Comparison of ENCODE assay signal across 8 cellular contexts in the genomic region with DNA sequence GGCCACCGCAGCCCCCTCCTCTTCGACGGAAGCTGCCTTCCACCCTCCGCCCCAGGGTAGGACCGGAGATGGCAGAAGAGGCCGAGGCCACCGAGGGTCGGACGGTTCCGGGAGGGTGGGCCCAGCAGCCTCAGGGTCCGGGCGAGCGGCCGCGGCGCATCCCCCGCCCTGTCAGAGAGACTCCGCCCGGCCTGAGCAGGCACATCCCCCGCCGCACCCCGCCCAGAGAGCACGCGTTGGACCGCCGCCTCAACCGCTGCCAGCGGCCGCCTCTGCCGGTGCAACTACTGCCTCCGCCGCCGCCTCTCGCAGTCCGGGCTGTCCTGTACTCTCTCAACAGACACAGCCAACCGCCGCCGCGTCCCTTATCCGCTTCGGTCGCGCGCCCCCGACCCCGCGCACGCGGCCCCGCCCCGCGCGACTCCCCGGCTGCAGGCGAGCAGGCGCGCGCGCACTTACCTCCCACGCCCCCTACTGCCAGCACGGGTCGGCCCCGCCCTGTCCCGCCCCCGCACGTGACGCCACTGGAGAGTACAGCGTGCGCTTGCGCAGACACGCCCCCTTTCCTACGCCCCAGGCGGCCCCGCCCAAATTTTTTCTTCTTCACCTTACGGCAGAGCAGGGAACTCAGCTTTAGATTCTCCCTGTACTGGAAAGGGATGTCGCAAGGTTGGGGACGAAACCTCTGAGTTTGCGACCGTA. TPM values are rescaled to one million over a fixed set of nuclear protein-coding genes. Genes with fewer than 3 reads are reported as not detected.
DNase-seq lines count a peak whose midpoint lies in the region; ATAC-seq, FAIRE-seq and TF ChIP-seq lines count a peak whose summit lies in the region.

A gene with protein sequence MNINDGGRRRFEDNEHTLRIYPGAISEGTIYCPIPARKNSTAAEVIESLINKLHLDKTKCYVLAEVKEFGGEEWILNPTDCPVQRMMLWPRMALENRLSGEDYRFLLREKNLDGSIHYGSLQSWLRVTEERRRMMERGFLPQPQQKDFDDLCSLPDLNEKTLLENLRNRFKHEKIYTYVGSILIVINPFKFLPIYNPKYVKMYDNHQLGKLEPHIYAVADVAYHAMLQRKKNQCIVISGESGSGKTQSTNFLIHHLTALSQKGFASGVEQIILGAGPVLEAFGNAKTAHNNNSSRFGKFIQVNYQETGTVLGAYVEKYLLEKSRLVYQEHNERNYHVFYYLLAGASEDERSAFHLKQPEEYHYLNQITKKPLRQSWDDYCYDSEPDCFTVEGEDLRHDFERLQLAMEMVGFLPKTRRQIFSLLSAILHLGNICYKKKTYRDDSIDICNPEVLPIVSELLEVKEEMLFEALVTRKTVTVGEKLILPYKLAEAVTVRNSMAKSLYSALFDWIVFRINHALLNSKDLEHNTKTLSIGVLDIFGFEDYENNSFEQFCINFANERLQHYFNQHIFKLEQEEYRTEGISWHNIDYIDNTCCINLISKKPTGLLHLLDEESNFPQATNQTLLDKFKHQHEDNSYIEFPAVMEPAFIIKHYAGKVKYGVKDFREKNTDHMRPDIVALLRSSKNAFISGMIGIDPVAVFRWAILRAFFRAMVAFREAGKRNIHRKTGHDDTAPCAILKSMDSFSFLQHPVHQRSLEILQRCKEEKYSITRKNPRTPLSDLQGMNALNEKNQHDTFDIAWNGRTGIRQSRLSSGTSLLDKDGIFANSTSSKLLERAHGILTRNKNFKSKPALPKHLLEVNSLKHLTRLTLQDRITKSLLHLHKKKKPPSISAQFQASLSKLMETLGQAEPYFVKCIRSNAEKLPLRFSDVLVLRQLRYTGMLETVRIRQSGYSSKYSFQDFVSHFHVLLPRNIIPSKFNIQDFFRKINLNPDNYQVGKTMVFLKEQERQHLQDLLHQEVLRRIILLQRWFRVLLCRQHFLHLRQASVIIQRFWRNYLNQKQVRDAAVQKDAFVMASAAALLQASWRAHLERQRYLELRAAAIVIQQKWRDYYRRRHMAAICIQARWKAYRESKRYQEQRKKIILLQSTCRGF (N-terminal part only) (minus strand): TSS at position 453 of the 702 bp plus-strand sequence. CDS start 71,587 bp downstream, outside the sequence.

- peak within 1 kb of the TSS; percentile 97 for H3K4me3 Mint-ChIP-seq in T-helper 17 cell

- TF ChIP-seq POLR2A in GM12892 (IDR thresholded peaks at IDR 0.05; ENCODE audit: low read depth, low read length) (peak; percentile 52; the same call in 1 of the 2 replicates), transverse colon (IDR thresholded peaks at IDR 0.05) (peak; percentile 66)

- intact Hi-C loops in heart right ventricle (cut with DNase I) (loop anchor here in 2 of 10 donors (2.0 to 10.0 kb wide), 2 partner anchors 37 to 73 kb away; no protein-coding TSS in a partner anchor), transverse colon (cut with DNase I; ENCODE audit: low total_unique reads) (no loop called here)

- no peaks in the 10 kb centered on the region for H3K27me3 ChIP-seq in heart right ventricle
- no peaks in the 10 kb centered on the region for H3K27me3 ChIP-seq in transverse colon

- no peaks in the 10 kb centered on the region for H3K36me3 ChIP-seq in heart right ventricle
- no peaks in the 10 kb centered on the region for H3K36me3 ChIP-seq in transverse colon

- H3K27me3 Mint-ChIP-seq in T-helper 17 cell: no peaks in the 10 kb centered on the region

- peak in 5 of 9 donors; percentile 17 to 56 (median 27) for TF ChIP-seq CTCF in heart right ventricle (IDR thresholded peaks at IDR 0.05)
- peak in 2 of 5 experiments; percentile 15 to 18 for TF ChIP-seq CTCF in transverse colon (IDR thresholded peaks at IDR 0.05)

- H3K4me1 ChIP-seq in heart right ventricle (peaks cover 0 to 46% (median 26%) of the 10 kb centered on the region in 9 donors), transverse colon (peaks cover 7 to 37% (median 17%) of the 10 kb centered on the region in 4 donors)

- no peaks in the 10 kb centered on the region for H3K9me3 ChIP-seq in T-helper 17 cell (ENCODE audit: control insufficient read depth, low read length, poor library complexity, severe bottlenecking)
- H3K9me3 ChIP-seq in heart right ventricle: no peaks in the 10 kb centered on the region
- no peaks in the 10 kb centered on the region for H3K9me3 ChIP-seq in transverse colon

- peak; percentile 78 for DNase-seq in GM12892 (ENCODE audit: insufficient read length)
- peak; percentile 94 for DNase-seq in NCI-H1694 treated with DMSO at 0.1 percent for 48 hours (lab: John Stamatoyannopoulos, UW)
- DNase-seq in T-helper 17 cell: peak; percentile 93 to 99 (median 99)
- DNase-seq in amniotic stem cell (lab: John Stamatoyannopoulos, UW): peak; percentile 96
- peak; percentile 98 to 99 for DNase-seq in heart right ventricle
- peak; percentile 96 for DNase-seq in pons (ENCODE audit: low spot score)
- DNase-seq in transverse colon: peak; percentile 99

- peak within 1 kb of the TSS; percentile 74 to 98 (median 92) for H3K4me3 ChIP-seq in heart right ventricle
- H3K4me3 ChIP-seq in transverse colon: peak within 1 kb of the TSS; percentile 69 to 82 (median 78)

- ATAC-seq in HG02938 (IDR thresholded peaks at IDR 0.05; ENCODE audit: unreplicated experiment) (peak; percentile 65), T-helper 17 cell (peak; percentile 84), heart right ventricle (peak; percentile 88 to 96 (median 92))

- peaks cover 7% of the 10 kb centered on the region for H3K36me3 Mint-ChIP-seq in T-helper 17 cell (ENCODE audit: low read depth)

- H3K27ac Mint-ChIP-seq in T-helper 17 cell: peak within 1 kb of the TSS; percentile 96

- peak within 1 kb of the TSS; percentile 88 to 99 (median 98) for H3K27ac ChIP-seq in heart right ventricle
- H3K27ac ChIP-seq in transverse colon: peak within 1 kb of the TSS; percentile 89 to 95 (median 94)

- no peak for TF ChIP-seq EP300 in transverse colon (IDR thresholded peaks at IDR 0.05; ENCODE audit: low read depth)

- 0% methylated on average over 60 to 79 of the region's 79 CpGs for WGBS in heart right ventricle, 2 donors
- WGBS in transverse colon (ENCODE audit: low coverage in 1 of 2), 2 donors: 0% methylated on average over 44 of the region's 79 CpGs; no CpG with 5 or more reads in 1 of the 2 donors

- H3K4me1 Mint-ChIP-seq in T-helper 17 cell: peaks cover 36% of the 10 kb centered on the region

- peak; percentile 96 for FAIRE-seq in GM12892 (lab: Jason Lieb, UNC)

- in situ Hi-C loops in transverse colon (cut with MboI; ENCODE audit: low pct_ligation_motif_present in 1 of 4, low pct_unique_long_range_greater_than_20kb in 1 of 4, low sequenced_read_pairs in 3 of 4): no loop called here

RNA-seq across cellular contexts. Expression of the gene that starts here (rescaled TPM):
- 7.3 TPM for polyA plus RNA-seq in GM12892 (2012; ENCODE audit: missing spikeins)
- total RNA-seq in T-helper 17 cell: 10 to 100 TPM; 27.1 to 30.5 TPM
- total RNA-seq in heart right ventricle: 10 to 100 TPM; 23.4 to 36.9 (median 30.0) TPM
- 1 to 10 TPM; 3.7 to 4.4 TPM for polyA plus RNA-seq in heart right ventricle
- 100 to 1,000 TPM in 1 of 4 donors, 10 to 100 TPM in 3; 52.4 to 103 (median 74.2) TPM for total RNA-seq in transverse colon

Comparison
In these comparisons a context has a peak if more than half of its experiments do, and no peak if none do; other contexts are left out.
1. Peak in every context shown above with its lines: DNase-seq, ATAC-seq, H3K4me3 ChIP-seq and H3K27ac ChIP-seq.